26 cellular contexts compared by ENCODE assay signal in genomic region chr19:32916969-32917611, GRCh38. TPM values are rescaled to one million over a fixed set of nuclear protein-coding genes. Genes with fewer than 3 reads are reported as not detected.
DNase-seq lines count a peak whose midpoint lies in the region; ATAC-seq and TF ChIP-seq lines count a peak whose summit lies in the region.
"Had no signal": no experiment of that assay in that cellular context is flagged by ENCODE, and none has a peak within 500 bp of the region (broad histone marks: within the 10 kb centered on the region; RNA-seq: fewer than 3 reads in every experiment).

No MANE protein-coding gene starts in this region.

- no peaks in the 10 kb centered on the region for H3K36me3 ChIP-seq in CD8-positive, alpha-beta T cell (ENCODE audit: insufficient read depth, low read length)
- H3K36me3 ChIP-seq: colonic mucosa had no signal

- no peaks in the 10 kb centered on the region for H3K9me3 ChIP-seq in CD8-positive, alpha-beta T cell (ENCODE audit: low read length)
- no peaks in the 10 kb centered on the region for H3K9me3 ChIP-seq in H9 (ENCODE audit: control insufficient read depth, low read depth, low read length)
- H3K9me3 ChIP-seq: colonic mucosa, neutrophil, Peyer's patch, psoas muscle, transverse colon had no signal

- H4K8ac ChIP-seq in H9 (replicated peaks; ENCODE audit: insufficient read length, low read depth, low read length): no peak overlapping the region

- H4K20me1 ChIP-seq in H9 (ENCODE audit: control insufficient read depth, insufficient read depth, insufficient read length): no peaks in the 10 kb centered on the region

- peaks cover 2% of the 10 kb centered on the region for H3K4me1 Mint-ChIP-seq in CD8-positive, alpha-beta T cell (ENCODE audit: low read depth)
- H3K4me1 Mint-ChIP-seq in H9 (peaks cover 17 to 20% of the 10 kb centered on the region in 2 experiments), brain (no peaks in the 10 kb centered on the region)
- H3K4me1 Mint-ChIP-seq: T-cell had no signal

- H2AFZ ChIP-seq in H9 (ENCODE audit: low read length): no peak overlapping the region

- H2BK12ac ChIP-seq in H9 (ENCODE audit: insufficient read length, low read depth, low read length): no peak overlapping the region

- H3K9ac ChIP-seq in H9 (ENCODE audit: extremely low read depth, insufficient read length, low read length): no peak overlapping the region

- H4K5ac ChIP-seq in H9 (ENCODE audit: insufficient read length, low read depth, low read length): no peak overlapping the region

- TF ChIP-seq CTCF in CD8-positive, alpha-beta T cell (IDR thresholded peaks at IDR 0.05): no peak
- TF ChIP-seq CTCF in H9 (conservative IDR thresholded peaks at IDR 0.05) (no peak), brain (conservative IDR thresholded peaks at IDR 0.05) (no peak)

- H3K18ac ChIP-seq in H9 (ENCODE audit: insufficient read length, low read depth, low read length): no peak overlapping the region

- no peak for ATAC-seq in CD8-positive, alpha-beta T cell
- ATAC-seq in left lobe of liver (peak; percentile 29), HG03095 (IDR thresholded peaks at IDR 0.05; ENCODE audit: unreplicated experiment) (no peak)
- ATAC-seq: activated T-cell treated with anti-CD3 and anti-CD28 coated beads, Interleukin-2, amount 50 U/mL, for 4 hours; psoas muscle; T-cell had no signal

- no peaks in the 10 kb centered on the region for H3K79me1 ChIP-seq in H9 (ENCODE audit: insufficient read depth, low read depth, low read length, poor library complexity, severe bottlenecking)

- WGBS in H9 (ENCODE audit: extremely low coverage, insufficient read length, low lambda C conversion rate): no CpG with 5 or more reads among the region's 4 CpGs

- no peak for DNase-seq in CD8-positive, alpha-beta T cell
- DNase-seq in H9 (no peak), left lobe of liver (ENCODE audit: low spot score) (no peak), HUDEP-2 (lab: John Stamatoyannopoulos, UW; ENCODE audit: unreplicated experiment in 76 of 76) (no peak), nucleus accumbens (lab: John Stamatoyannopoulos, UW) (no peak)
- DNase-seq: activated CD4-positive, alpha-beta T cell treated with anti-CD3 and anti-CD28 coated beads for 1 hour; activated naive CD4-positive, alpha-beta T cell treated with anti-CD3 and anti-CD28 coated beads for 36 hours; activated T-cell treated with anti-CD3 and anti-CD28 coated beads, Interleukin-2, amount 50 U/mL, for 4 hours; amniotic stem cell; CD4-positive, alpha-beta memory T cell; colonic mucosa; GOT3; kidney glomerular epithelial cell; mammary epithelial cell; NCI-H1417 treated with DMSO at 0.1 percent for 48 hours; NCI-H510A treated with DMSO at 0.1 percent for 48 hours; Peyer's patch; psoas muscle; T-cell; transverse colon had no signal

- H3K56ac ChIP-seq in H9 (ENCODE audit: insufficient read length, low read depth, low read length): no peak overlapping the region

- no peaks in the 10 kb centered on the region for H3K9me3 Mint-ChIP-seq in CD8-positive, alpha-beta T cell
- no peaks in the 10 kb centered on the region for H3K9me3 Mint-ChIP-seq in H9
- H3K9me3 Mint-ChIP-seq in brain: no peaks in the 10 kb centered on the region
- H3K9me3 Mint-ChIP-seq: activated naive CD4-positive, alpha-beta T cell treated with anti-CD3 and anti-CD28 coated beads for 36 hours; activated T-cell treated with anti-CD3 and anti-CD28 coated beads, Interleukin-2, amount 50 U/mL, for 4 hours; CD4-positive, alpha-beta memory T cell; T-cell had no signal

- intact Hi-C loops in CD8-positive, alpha-beta T cell (cut with DNase I, micrococcal nuclease): no loop called here

- H4K91ac ChIP-seq in H9 (ENCODE audit: insufficient read length, low read depth, low read length): no peak overlapping the region

- H3K4me1 ChIP-seq in CD8-positive, alpha-beta T cell (ENCODE audit: insufficient read depth, low read length): no peaks in the 10 kb centered on the region
- peaks cover 6% of the 10 kb centered on the region; the same call in 1 of the 2 replicates for H3K4me1 ChIP-seq in H9 (ENCODE audit: insufficient read depth, low read length)
- H3K4me1 ChIP-seq: colonic mucosa, Peyer's patch, psoas muscle had no signal

- no peak overlapping the region for H2BK120ac ChIP-seq in H9 (ENCODE audit: low read depth, low read length, poor library complexity, severe bottlenecking)

- peaks cover 29% of the 10 kb centered on the region for H3K36me3 Mint-ChIP-seq in CD8-positive, alpha-beta T cell
- H3K36me3 Mint-ChIP-seq in H9 (ENCODE audit: insufficient read depth in 1 of 3, low read depth in 3 of 3) (peaks cover 1 to 12% (median 4%) of the 10 kb centered on the region in 3 experiments; a peak in 5 of 7 replicates), brain (peaks cover 51% of the 10 kb centered on the region)

- no peak overlapping the region for H3K4me2 ChIP-seq in H9 (ENCODE audit: insufficient read depth, insufficient read length, low read length)

- peak overlapping the region; percentile 6 for H3K27ac Mint-ChIP-seq in CD8-positive, alpha-beta T cell
- H3K27ac Mint-ChIP-seq in H9: peak overlapping the region; percentile 25 to 91 (median 84); a peak in 4 of 7 replicates
- peak overlapping the region in 3 of 5 experiments; percentile 9 to 93 (median 78) for H3K27ac Mint-ChIP-seq in brain
- H3K27ac Mint-ChIP-seq: activated naive CD4-positive, alpha-beta T cell treated with anti-CD3 and anti-CD28 coated beads for 36 hours had no signal

- POLR2A ChIA-PET in CD8-positive, alpha-beta T cell (lab: Charles Lee): no interaction called here

- no peak overlapping the region for H3K4me3 ChIP-seq in CD8-positive, alpha-beta T cell (ENCODE audit: low read depth, low read length)
- H3K4me3 ChIP-seq: colonic mucosa, Peyer's patch, psoas muscle, transverse colon had no signal

- no peak overlapping the region for H2BK15ac ChIP-seq in H9 (ENCODE audit: low read depth, low read length)

- no peaks in the 10 kb centered on the region for H3K23me2 ChIP-seq in H9 (ENCODE audit: insufficient read length, low read depth, low read length, poor library complexity, severe bottlenecking)

- H3K4ac ChIP-seq in H9 (ENCODE audit: low read depth, low read length): no peak overlapping the region

- CTCF ChIA-PET in CD8-positive, alpha-beta T cell (lab: Charles Lee): no interaction called here

- no peak overlapping the region for H3K14ac ChIP-seq in H9 (ENCODE audit: insufficient read depth, low read length)

- H3K79me2 ChIP-seq in H9 (ENCODE audit: insufficient read depth, low read length): no peaks in the 10 kb centered on the region

- no peak overlapping the region for H3T11ph ChIP-seq in H9 (ENCODE audit: low read length)

- no peak overlapping the region for H3K4me3 Mint-ChIP-seq in CD8-positive, alpha-beta T cell
- H3K4me3 Mint-ChIP-seq in H9 (no peak overlapping the region), brain (no peak overlapping the region)
- H3K4me3 Mint-ChIP-seq: activated naive CD4-positive, alpha-beta T cell treated with anti-CD3 and anti-CD28 coated beads for 36 hours; activated T-cell treated with anti-CD3 and anti-CD28 coated beads, Interleukin-2, amount 50 U/mL, for 4 hours; CD4-positive, alpha-beta memory T cell; T-cell had no signal

- no peaks in the 10 kb centered on the region for H3K27me3 ChIP-seq in CD8-positive, alpha-beta T cell (ENCODE audit: insufficient read depth, low read length)
- H3K27me3 ChIP-seq in H9 (ENCODE audit: insufficient read depth, low read length): no peaks in the 10 kb centered on the region
- H3K27me3 ChIP-seq: colonic mucosa, neutrophil, Peyer's patch, transverse colon had no signal

- no peaks in the 10 kb centered on the region for H3K27me3 Mint-ChIP-seq in CD8-positive, alpha-beta T cell (ENCODE audit: low read depth)
- H3K27me3 Mint-ChIP-seq in H9 (ENCODE audit: low read depth) (no peaks in the 10 kb centered on the region), brain (no peaks in the 10 kb centered on the region)
- H3K27me3 Mint-ChIP-seq: CD4-positive, alpha-beta memory T cell; T-cell had no signal

- no peak overlapping the region for H2AK5ac ChIP-seq in H9 (ENCODE audit: insufficient read length, low read length)

- H2BK5ac ChIP-seq in H9 (ENCODE audit: insufficient read length, low read length): no peak overlapping the region

- H2BK20ac ChIP-seq in H9 (ENCODE audit: low read depth, low read length, poor library complexity, severe bottlenecking): no peak overlapping the region

- no peak overlapping the region for H3K23ac ChIP-seq in H9 (ENCODE audit: insufficient read length, low read depth, low read length)

- no peak overlapping the region for H3K27ac ChIP-seq in CD8-positive, alpha-beta T cell (ENCODE audit: low read depth, low read length)
- no peak overlapping the region for H3K27ac ChIP-seq in H9 (ENCODE audit: insufficient read length, low read depth, low read length)
- H3K27ac ChIP-seq: colonic mucosa, neutrophil, Peyer's patch, psoas muscle, transverse colon had no signal

RNA-seq across cellular contexts. Expression of gene SLC7A9, which starts 47.5 kb away (rescaled TPM):
- total RNA-seq in CD8-positive, alpha-beta T cell: not detected
- not detected in 2 replicates for total RNA-seq in H9 (2021)
- 3.2 TPM for polyA plus RNA-seq in brain (ENCODE audit: insufficient read depth, low read depth, low replicate concordance)
- 11.4 TPM for total RNA-seq in left lobe of liver
- total RNA-seq: activated CD8-positive, alpha-beta memory T cell treated with anti-CD3 and anti-CD28 coated beads for 36 hours; activated naive CD4-positive, alpha-beta T cell treated with anti-CD3 and anti-CD28 coated beads for 36 hours; activated T-cell treated with anti-CD3 and anti-CD28 coated beads, Interleukin-2, amount 50 U/mL, for 4 hours; M059J; myocyte had no signal
- polyA plus RNA-seq: CD4-positive, alpha-beta memory T cell had no signal

RNA-seq across cellular contexts. Expression of gene CEP89, which starts 54.7 kb away (rescaled TPM):
- total RNA-seq in CD8-positive, alpha-beta T cell: 1 to 10 TPM; 3.0 to 5.5 TPM
- total RNA-seq in H9 (2021) (21.4 and 22.1 TPM in 2 replicates), left lobe of liver (4.6 TPM)
- polyA plus RNA-seq in brain (ENCODE audit: insufficient read depth, low read depth, low replicate concordance): 126 TPM

RNA-seq across cellular contexts. Expression of gene FAAP24, which starts 55.0 kb away (rescaled TPM):
- 1 to 10 TPM in 1 of 2 experiments, under 1 TPM in 1; 0.69 to 1.2 TPM for total RNA-seq in CD8-positive, alpha-beta T cell
- total RNA-seq in H9 (2021): 6.0 and 7.2 TPM in 2 replicates
- 17.5 TPM for polyA plus RNA-seq in brain (ENCODE audit: insufficient read depth, low read depth, low replicate concordance)
- total RNA-seq in left lobe of liver: 1.1 TPM

Comparison
In these comparisons a context has a peak if more than half of its experiments do, and no peak if none do; other contexts are left out.
1. H3K27ac Mint-ChIP-seq: peak in every context shown above with its lines; median percentile 84 in H9; 78 in brain; 6 in CD8-positive, alpha-beta T cell.
2. RNA of gene SLC7A9, which starts 47.5 kb away (total RNA-seq): 11.4 TPM in left lobe of liver (single experiment); not detected in CD8-positive, alpha-beta T cell and not detected in H9; every median in the first group is over 10 times any median in the second.